ENCODE assay signal across 8 cellular contexts in the genomic region with DNA sequence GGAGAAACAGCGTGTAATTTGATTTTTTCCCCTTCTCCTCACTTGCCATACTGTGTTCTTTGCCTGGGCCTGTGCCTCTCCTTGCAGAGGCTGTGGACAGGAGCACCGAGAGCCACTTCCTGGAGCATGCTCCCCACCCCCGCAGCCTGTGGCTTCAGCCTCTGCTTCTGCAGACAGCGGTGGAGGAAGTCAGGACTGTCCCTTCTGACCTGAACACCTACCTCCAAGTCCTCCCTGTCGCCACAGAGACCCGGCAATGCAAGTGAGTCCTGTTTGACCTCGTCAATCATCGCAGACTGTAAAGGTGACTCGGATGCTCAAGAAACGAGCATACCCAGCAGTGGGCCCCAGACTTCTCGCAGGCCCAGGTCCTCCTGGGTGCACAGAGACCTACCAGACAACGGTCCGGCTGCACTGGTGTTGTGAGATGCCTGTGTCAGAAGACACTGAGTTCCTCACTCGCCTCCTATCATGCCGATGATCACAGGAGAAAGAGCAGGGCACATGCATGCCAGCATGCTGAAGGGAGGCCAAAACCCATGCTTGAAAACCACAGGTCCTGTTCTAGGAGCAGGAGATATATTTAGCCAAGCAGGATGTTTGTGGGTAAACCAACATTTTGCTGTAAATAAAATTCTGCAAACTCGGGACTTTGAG.
DNase-seq lines count a peak whose midpoint lies in the region; ATAC-seq and TF ChIP-seq lines count a peak whose summit lies in the region.

No MANE protein-coding gene starts in this region.

- peak overlapping the region; percentile 16 for H3K4me3 Mint-ChIP-seq in activated naive CD4-positive, alpha-beta T cell treated with anti-CD3 and anti-CD28 coated beads for 36 hours
- no peak overlapping the region for H3K4me3 Mint-ChIP-seq in nephron

- H3K9me3 Mint-ChIP-seq in activated naive CD4-positive, alpha-beta T cell treated with anti-CD3 and anti-CD28 coated beads for 36 hours: no peaks in the 10 kb centered on the region
- H3K9me3 Mint-ChIP-seq in nephron: no peaks in the 10 kb centered on the region

- H3K4me1 Mint-ChIP-seq in activated naive CD4-positive, alpha-beta T cell treated with anti-CD3 and anti-CD28 coated beads for 36 hours (ENCODE audit: low read depth): peaks cover 37% of the 10 kb centered on the region
- H3K4me1 Mint-ChIP-seq in nephron: peaks cover 40% of the 10 kb centered on the region

- DNase-seq in activated naive CD4-positive, alpha-beta T cell treated with anti-CD3 and anti-CD28 coated beads for 36 hours: peak; percentile 69
- DNase-seq in activated naive CD4-positive, alpha-beta T cell treated with anti-CD3 and anti-CD28 coated beads, Interleukin-2, amount 50 U/mL, for 16 hours: no peak
- no peak for DNase-seq in RWPE1 (ENCODE audit: low spot score)
- DNase-seq in coronary artery (ENCODE audit: low spot score): peak; percentile 68
- DNase-seq in sigmoid colon: no peak
- no peak for DNase-seq in NCI-H774 (lab: John Stamatoyannopoulos, UW)

- H3K27ac Mint-ChIP-seq in activated naive CD4-positive, alpha-beta T cell treated with anti-CD3 and anti-CD28 coated beads for 36 hours: peak overlapping the region; percentile 77
- H3K27ac Mint-ChIP-seq in nephron: peak overlapping the region in 2 of 3 experiments; percentile 53 to 68

- H3K4me3 ChIP-seq in coronary artery (no peak overlapping the region), sigmoid colon (no peak overlapping the region)

- no peaks in the 10 kb centered on the region for H3K27me3 ChIP-seq in sigmoid colon

- H3K4me1 ChIP-seq in sigmoid colon: peaks cover 0 to 9% (median 6%) of the 10 kb centered on the region in 4 donors

- POLR2A ChIA-PET in RWPE1 (lab: Yijun Ruan, JAX; ENCODE audit: low non-redundant PET): no interaction called here

- TF ChIP-seq POLR2A in sigmoid colon (IDR thresholded peaks at IDR 0.05): no peak

- CTCF ChIA-PET in activated naive CD4-positive, alpha-beta T cell treated with anti-CD3 and anti-CD28 coated beads for 36 hours (lab: Charles Lee): interaction anchor here (0.9 to 1.0 kb wide), 2 partner anchors 12 to 16 kb away, joined by 3 read pairs; no protein-coding TSS in a partner anchor
- CTCF ChIA-PET in RWPE1 (lab: Yijun Ruan, JAX): no interaction called here

- intact Hi-C loops in activated naive CD4-positive, alpha-beta T cell treated with anti-CD3 and anti-CD28 coated beads for 36 hours (cut with micrococcal nuclease): loop anchor here (1.0 kb wide), 1 partner anchor 11 kb away; no protein-coding TSS in a partner anchor
- intact Hi-C loops in sigmoid colon (cut with DNase I): no loop called here

- WGBS in sigmoid colon, 2 donors: 51 to 66% methylated on average over 16 of the region's 16 CpGs

- peak; percentile 86 for ATAC-seq in HG02885 (IDR thresholded peaks at IDR 0.05; ENCODE audit: poor library complexity, unreplicated experiment)

- H3K27me3 Mint-ChIP-seq in activated naive CD4-positive, alpha-beta T cell treated with anti-CD3 and anti-CD28 coated beads for 36 hours (ENCODE audit: low read depth): peaks cover 9% of the 10 kb centered on the region
- H3K27me3 Mint-ChIP-seq in nephron (ENCODE audit: low read depth): peaks cover 4% of the 10 kb centered on the region

- TF ChIP-seq CTCF in RWPE1 (conservative IDR thresholded peaks at IDR 0.05; ENCODE audit: low read depth) (no peak), coronary artery (IDR thresholded peaks at IDR 0.05) (no peak), nephron (IDR thresholded peaks at IDR 0.05; ENCODE audit: unreplicated experiment in 3 of 3) (no peak), sigmoid colon (IDR thresholded peaks at IDR 0.05) (no peak)

- H3K27ac ChIP-seq in RWPE1: peak overlapping the region; percentile 71
- peak overlapping the region in 1 of 2 donors; percentile 62 for H3K27ac ChIP-seq in coronary artery
- peak overlapping the region in 1 of 4 donors; percentile 25 for H3K27ac ChIP-seq in sigmoid colon

- peak in 1 of 4 donors; percentile 12 for TF ChIP-seq EP300 in sigmoid colon (IDR thresholded peaks at IDR 0.05)

- H3K36me3 Mint-ChIP-seq in activated naive CD4-positive, alpha-beta T cell treated with anti-CD3 and anti-CD28 coated beads for 36 hours (ENCODE audit: low read depth): no peaks in the 10 kb centered on the region
- no peaks in the 10 kb centered on the region for H3K36me3 Mint-ChIP-seq in nephron (ENCODE audit: low read depth)

- no peaks in the 10 kb centered on the region for H3K9me3 ChIP-seq in sigmoid colon

- no peaks in the 10 kb centered on the region for H3K36me3 ChIP-seq in sigmoid colon

Comparison
In these comparisons a context has a peak if more than half of its experiments do, and no peak if none do; other contexts are left out.
1. DNase-seq: peak in activated naive CD4-positive, alpha-beta T cell treated with anti-CD3 and anti-CD28 coated beads for 36 hours (single experiment) and coronary artery (single experiment); none in activated naive CD4-positive, alpha-beta T cell treated with anti-CD3 and anti-CD28 coated beads, Interleukin-2, amount 50 U/mL, for 16 hours (single experiment), RWPE1 (single experiment), sigmoid colon (single experiment) and NCI-H774 (single experiment).